Comparison of ENCODE assay signal across 12 cellular contexts in the genomic region with DNA sequence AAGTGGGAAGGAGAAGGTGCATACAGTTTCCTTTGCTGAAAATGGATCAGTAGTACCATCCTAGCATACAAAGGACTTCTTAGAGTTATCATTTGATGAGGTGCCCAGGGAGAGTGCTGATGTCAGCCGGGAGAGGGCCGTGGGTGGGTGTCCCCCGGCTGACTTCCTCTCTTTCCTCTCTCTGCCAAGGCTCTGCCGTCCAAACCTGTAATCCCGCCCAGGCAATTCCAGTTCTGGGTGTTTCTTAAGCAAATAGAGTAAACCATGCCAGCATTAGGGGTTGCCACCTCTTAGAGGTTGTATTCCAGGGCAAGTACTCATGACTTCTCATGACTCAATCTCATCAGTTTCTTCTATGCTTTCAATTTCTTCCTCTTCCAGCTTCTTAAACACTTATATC.
DNase-seq lines count a peak whose midpoint lies in the region; ATAC-seq and TF ChIP-seq lines count a peak whose summit lies in the region.
"Had no signal": no experiment of that assay in that cellular context is flagged by ENCODE, and none has a peak within 500 bp of the region (broad histone marks: within the 10 kb centered on the region; RNA-seq: fewer than 3 reads in every experiment).

No MANE protein-coding gene starts in this region.

- H3K4me3 Mint-ChIP-seq in CD8-positive, alpha-beta memory T cell = peak overlapping the region in 1 of 7 donors; percentile 44

- H3K27ac ChIP-seq in CD8-positive, alpha-beta memory T cell (ENCODE audit: low read depth, low read length) = no peak overlapping the region
- H3K27ac ChIP-seq in PC-3 (ENCODE audit: low read length) = peak overlapping the region; percentile 80
- no peak overlapping the region for H3K27ac ChIP-seq in fibroblast of lung (ENCODE audit: insufficient read depth, low read length)
- H3K27ac ChIP-seq in muscle layer of duodenum (ENCODE audit: low read length) = peak overlapping the region; percentile 2

- H3K4me2 ChIP-seq in PC-3 (ENCODE audit: low read length) = peak overlapping the region; percentile 40
- H3K4me2 ChIP-seq in fibroblast of lung (ENCODE audit: extremely low read depth, insufficient read depth, low read length) = peak overlapping the region; percentile 11

- H3K27me3 Mint-ChIP-seq in CD8-positive, alpha-beta memory T cell = peaks cover 0 to 2% of the 10 kb centered on the region in 2 donors

- H3K4me1 ChIP-seq in CD8-positive, alpha-beta memory T cell (ENCODE audit: insufficient read depth, low read length) = peaks cover 9% of the 10 kb centered on the region
- H3K4me1 ChIP-seq in PC-3 (ENCODE audit: insufficient read depth, low read length) = peaks cover 46% of the 10 kb centered on the region
- H3K4me1 ChIP-seq in fibroblast of lung (ENCODE audit: control insufficient read depth, extremely low read depth, insufficient read depth, low read length) = peaks cover 9% of the 10 kb centered on the region
- H3K4me1 ChIP-seq in muscle layer of duodenum (ENCODE audit: control insufficient read depth in 1 of 2, insufficient read depth in 2 of 2, low read length in 2 of 2) = no peaks in the 10 kb centered on the region
- peaks cover 14% of the 10 kb centered on the region for H3K4me1 ChIP-seq in HAP-1

- H3K36me3 ChIP-seq in CD8-positive, alpha-beta memory T cell (ENCODE audit: insufficient read depth, low read length) = no peaks in the 10 kb centered on the region
- H3K36me3 ChIP-seq in PC-3 (ENCODE audit: low read depth, low read length) (no peaks in the 10 kb centered on the region), fibroblast of lung (ENCODE audit: control insufficient read depth, insufficient read depth, low read length) (no peaks in the 10 kb centered on the region), muscle layer of duodenum (ENCODE audit: control insufficient read depth in 1 of 2, insufficient read depth in 2 of 2, low read length in 2 of 2) (no peaks in the 10 kb centered on the region), HAP-1 (replicated peaks) (no peaks in the 10 kb centered on the region)

- H3K9me3 Mint-ChIP-seq in CD8-positive, alpha-beta memory T cell = peaks cover 0 to 4% (median under 1%) of the 10 kb centered on the region in 5 donors

- H3K4me1 Mint-ChIP-seq in CD8-positive, alpha-beta memory T cell = peaks cover 15 to 29% (median 16%) of the 10 kb centered on the region in 3 donors

- TF ChIP-seq CTCF in PC-3 (conservative IDR thresholded peaks at IDR 0.05; ENCODE audit: low read depth, low read length) = no peak
- no peak for TF ChIP-seq CTCF in fibroblast of lung (conservative IDR thresholded peaks at IDR 0.05 in 1 of 2, IDR thresholded peaks at IDR 0.05 in 1 of 2; ENCODE audit: low read depth in 1 of 2, low read length in 2 of 2)

- CTCF ChIA-PET in CD8-positive, alpha-beta memory T cell (lab: Charles Lee) = no interaction called here
- CTCF ChIA-PET in PC-3 (lab: Charles Lee) = no interaction called here

- in situ Hi-C loops in HAP-1 (cut with MboI; ENCODE audit: low sequenced_read_pairs) = no loop called here

- ATAC-seq in PC-3 (peak; percentile 83), HG02938 (IDR thresholded peaks at IDR 0.05; ENCODE audit: unreplicated experiment) (no peak)

- H3K27ac Mint-ChIP-seq in CD8-positive, alpha-beta memory T cell = peak overlapping the region in 5 of 8 donors; percentile 18 to 40 (median 26)

- intact Hi-C loops in PC-3 (cut with micrococcal nuclease) = loop anchor here (1.0 to 5.0 kb wide), 4 partner anchors 36 to 276 kb away; partner anchors contain the start of gene GATA6

- H4K20me1 ChIP-seq in PC-3 (ENCODE audit: low read length) (no peaks in the 10 kb centered on the region), fibroblast of lung (ENCODE audit: control insufficient read depth, extremely low read depth, insufficient read depth, low read length) (no peaks in the 10 kb centered on the region)

- no peaks in the 10 kb centered on the region for H3K9me3 ChIP-seq in CD8-positive, alpha-beta memory T cell (ENCODE audit: low read length)
- H3K9me3 ChIP-seq in PC-3 (ENCODE audit: low read length) = 0 out of 2 replicates have a peak, but pooled peaks cover 4% of the 10 kb centered on the region
- H3K9me3 ChIP-seq in fibroblast of lung (ENCODE audit: control insufficient read depth, insufficient read depth, low read depth, low read length) = no peaks in the 10 kb centered on the region
- H3K9me3 ChIP-seq in muscle layer of duodenum (ENCODE audit: control insufficient read depth in 1 of 2, low read length in 2 of 2) = peaks cover 0 to 7% of the 10 kb centered on the region in 2 donors
- H3K9me3 ChIP-seq in HAP-1 = no peaks in the 10 kb centered on the region

- H3F3A ChIP-seq in PC-3 (ENCODE audit: low read length, unreplicated experiment) = no peaks in the 10 kb centered on the region

- DNase-seq in CD8-positive, alpha-beta memory T cell = no peak
- DNase-seq in PC-3 = peak; percentile 92
- peak in 1 of 2 donors; percentile 31 for DNase-seq in fibroblast of lung (ENCODE audit: low read depth in 2 of 2)
- DNase-seq in glomerular visceral epithelial cell (ENCODE audit: extremely low spot score) = no peak
- DNase-seq in HK-2 (ENCODE audit: unreplicated experiment) = no peak
- DNase-seq in HAP-1 (ENCODE audit: low spot score in 2 of 2) = no peak
- DNase-seq: activated CD4-positive, alpha-beta T cell treated with anti-CD3 and anti-CD28 coated beads for 4 hours; NCI-H1417; NCI-H69; SW 1271 had no signal

- POLR2A ChIA-PET in CD8-positive, alpha-beta memory T cell (lab: Charles Lee) = no interaction called here
- POLR2A ChIA-PET in PC-3 (lab: Charles Lee; ENCODE audit: unreplicated experiment) = interaction anchor here (0.6 kb wide), 1 partner anchor 54 kb away, joined by 3 read pairs; no protein-coding TSS in a partner anchor

- H2AFZ ChIP-seq in PC-3 (ENCODE audit: low read length) (peak overlapping the region; percentile 3; the same call in 1 of the 2 replicates), fibroblast of lung (ENCODE audit: low read length) (no peak overlapping the region)

- H3K36me3 Mint-ChIP-seq in CD8-positive, alpha-beta memory T cell = no peaks in the 10 kb centered on the region

- H3K27me3 ChIP-seq in CD8-positive, alpha-beta memory T cell (ENCODE audit: insufficient read depth, low read length, poor library complexity, severe bottlenecking) = no peaks in the 10 kb centered on the region
- H3K27me3 ChIP-seq in PC-3 (ENCODE audit: low read length) = no peaks in the 10 kb centered on the region
- H3K27me3 ChIP-seq in fibroblast of lung (ENCODE audit: control insufficient read depth, insufficient read depth, low read length) = no peaks in the 10 kb centered on the region
- H3K27me3 ChIP-seq in muscle layer of duodenum (ENCODE audit: low read depth, low read length) = no peaks in the 10 kb centered on the region
- peaks cover 15% of the 10 kb centered on the region for H3K27me3 ChIP-seq in HAP-1 (ENCODE audit: low read depth)

- H3K4me3 ChIP-seq in CD8-positive, alpha-beta memory T cell (ENCODE audit: low read length) = no peak overlapping the region
- peak overlapping the region; percentile 5; the same call in 1 of the 2 replicates for H3K4me3 ChIP-seq in PC-3 (ENCODE audit: low read length)
- H3K4me3 ChIP-seq in fibroblast of lung (replicated peaks in 1 of 4; ENCODE audit: control extremely low read depth in 1 of 4, insufficient read depth in 1 of 4, low read depth in 3 of 4, low read length in 4 of 4) = no peak overlapping the region
- H3K4me3 ChIP-seq in muscle layer of duodenum (ENCODE audit: low read depth in 1 of 2, low read length in 2 of 2) = no peak overlapping the region
- H3K4me3 ChIP-seq in HAP-1 = no peak overlapping the region

- BruUV-seq in PC-3 (replicated peaks; lab: Mats Ljungman, UMichigan) = no TSS peak

- no peaks in the 10 kb centered on the region for H3K9me2 ChIP-seq in PC-3 (replicated peaks; ENCODE audit: low read length)

- peak overlapping the region; percentile 54 for H3K9ac ChIP-seq in PC-3 (ENCODE audit: low read length)
- H3K9ac ChIP-seq in fibroblast of lung (ENCODE audit: insufficient read depth, low read length) = no peak overlapping the region

- H3K79me2 ChIP-seq in PC-3 (ENCODE audit: low read length) (no peaks in the 10 kb centered on the region), fibroblast of lung (ENCODE audit: control insufficient read depth, insufficient read depth, low read length) (no peaks in the 10 kb centered on the region)

Comparison
In these comparisons a context has a peak if more than half of its experiments do, and no peak if none do; other contexts are left out.
1. H3K27ac ChIP-seq: peak in PC-3 (single experiment) and muscle layer of duodenum (single experiment); none in CD8-positive, alpha-beta memory T cell (single experiment) and fibroblast of lung (single experiment).